In the genomic region with DNA sequence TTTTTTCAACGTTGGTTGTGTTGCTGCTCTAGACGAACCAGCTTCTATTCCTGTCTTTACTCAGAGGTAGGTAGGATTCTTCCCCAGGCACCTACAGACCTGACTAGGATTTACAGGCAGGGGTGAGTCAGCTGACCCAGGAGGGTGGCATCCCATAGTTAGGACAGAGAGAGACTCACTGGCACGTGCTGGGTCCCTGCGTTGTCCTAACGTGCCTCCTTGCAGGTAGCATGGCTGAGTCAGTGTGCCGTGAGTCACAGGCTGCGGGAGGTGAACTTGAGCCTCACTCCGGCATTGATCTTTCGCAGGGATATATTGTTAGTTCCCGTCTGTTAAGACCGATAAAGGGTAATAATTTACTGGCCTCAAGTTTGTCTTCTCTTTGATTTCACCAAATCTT, we compare ENCODE assay signal across 1 cellular context.
TF ChIP-seq lines count a peak whose summit lies in the region.

No MANE protein-coding gene starts in this region.

TF ChIP-seq in IMR-90, 13 proteins besides CTCF, POLR2A, EP300 and RAD21:
- TF ChIP-seq SMC3 (IDR thresholded peaks at IDR 0.05; ENCODE audit: low read depth, low read length) (no peak), NFE2L2 (IDR thresholded peaks at IDR 0.05; ENCODE audit: low read depth, low read length) (no peak), CHD1 (IDR thresholded peaks at IDR 0.05; ENCODE audit: low read depth, low read length) (no peak), FOS (IDR thresholded peaks at IDR 0.05; ENCODE audit: low read depth, low read length) (no peak), MAFK (IDR thresholded peaks at IDR 0.05; ENCODE audit: low read depth, low read length) (no peak), BHLHE40 (IDR thresholded peaks at IDR 0.05; ENCODE audit: low read depth, low read length) (no peak), MXI1 (IDR thresholded peaks at IDR 0.05; ENCODE audit: borderline replicate concordance, low read depth, low read length) (no peak)
- TF ChIP-seq, protein P1, sequence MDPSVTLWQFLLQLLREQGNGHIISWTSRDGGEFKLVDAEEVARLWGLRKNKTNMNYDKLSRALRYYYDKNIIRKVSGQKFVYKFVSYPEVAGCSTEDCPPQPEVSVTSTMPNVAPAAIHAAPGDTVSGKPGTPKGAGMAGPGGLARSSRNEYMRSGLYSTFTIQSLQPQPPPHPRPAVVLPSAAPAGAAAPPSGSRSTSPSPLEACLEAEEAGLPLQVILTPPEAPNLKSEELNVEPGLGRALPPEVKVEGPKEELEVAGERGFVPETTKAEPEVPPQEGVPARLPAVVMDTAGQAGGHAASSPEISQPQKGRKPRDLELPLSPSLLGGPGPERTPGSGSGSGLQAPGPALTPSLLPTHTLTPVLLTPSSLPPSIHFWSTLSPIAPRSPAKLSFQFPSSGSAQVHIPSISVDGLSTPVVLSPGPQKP (IDR thresholded peaks at IDR 0.05; ENCODE audit: borderline replicate concordance, low read depth, low read length): no peak
TF ChIP-seq in IMR-90: peak in this region for 0.
